19 cellular contexts compared by ENCODE assay signal in the genomic region with DNA sequence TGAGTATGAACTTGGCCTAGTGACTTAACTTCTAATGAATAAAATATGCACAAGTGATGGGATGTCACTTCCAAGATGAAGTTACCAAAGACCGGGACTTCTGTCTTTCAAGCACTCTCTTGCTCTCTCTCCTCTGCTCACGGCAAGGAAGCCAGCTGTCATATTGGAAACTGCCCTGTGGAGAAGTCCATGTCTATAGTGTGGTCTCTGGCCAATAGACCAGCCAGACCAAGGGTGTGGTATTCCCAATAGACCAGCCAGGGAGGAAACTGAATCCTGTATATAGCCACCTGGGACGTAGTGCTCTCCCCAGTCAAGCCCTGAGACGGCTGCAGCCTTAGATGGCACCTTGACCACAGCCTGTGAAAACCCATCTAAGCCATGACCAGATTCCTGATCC.
DNase-seq lines count a peak whose midpoint lies in the region; ATAC-seq and TF ChIP-seq lines count a peak whose summit lies in the region.
"Had no signal": no experiment of that assay in that cellular context is flagged by ENCODE, and none has a peak within 500 bp of the region (broad histone marks: within the 10 kb centered on the region; RNA-seq: fewer than 3 reads in every experiment).

No MANE protein-coding gene starts in this region.

- H3K4me1 ChIP-seq in heart right ventricle (peaks cover 0 to under 1% (median 0%) of the 10 kb centered on the region in 9 donors), IMR-90 (ENCODE audit: control insufficient read depth, insufficient read depth, low read length) (no peaks in the 10 kb centered on the region), SJCRH30 (peaks cover 53% of the 10 kb centered on the region)
- H3K4me1 ChIP-seq: A549, Caco-2 had no signal

- 56 to 62% methylated on average over 4 of the region's 4 CpGs for WGBS in heart right ventricle, 2 donors
- no CpG with 5 or more reads among the region's 4 CpGs for WGBS in IMR-90 (ENCODE audit: extremely low coverage in 2 of 2, insufficient read length in 1 of 2), 2 experiments

- H3K4me2 ChIP-seq in IMR-90 (ENCODE audit: low read depth, low read length): no peak overlapping the region
- H3K4me2 ChIP-seq: A549 had no signal

- dilution Hi-C loops in IMR-90 (cut with HindIII; ENCODE audit: low sequenced_read_pairs, unreplicated experiment): no loop called here

- no peak for TF ChIP-seq RAD21 in IMR-90 (IDR thresholded peaks at IDR 0.05; ENCODE audit: low read length)

- DNase-seq in cardiac septum (ENCODE audit: low spot score) (peak; percentile 43), heart right ventricle (no peak), IMR-90 (no peak), SJCRH30 (peak; percentile 51 to 78), immature natural killer cell (no peak)
- DNase-seq in activated T-helper 2 cell treated with anti-CD3 and anti-CD28 coated beads, Interferon-gamma antibody, Interleukin-2, Interleukin-4, amounts not matched to agents 10 μg/mL and 5 μg/mL and 100 μg/mL, durations not matched to agents 14 hours and 24 hours and 36 hours (ENCODE audit: low spot score): no peak
- DNase-seq: AML-193; Calu3; CD4-positive, alpha-beta T cell; CD8-positive, alpha-beta T cell; DMS79 treated with DMSO at 0.1 percent for 48 hours; GF-D8 had no signal

- no peak overlapping the region for H2AK5ac ChIP-seq in IMR-90 (ENCODE audit: low read depth, low read length)

- H2BK5ac ChIP-seq in IMR-90 (ENCODE audit: low read depth, low read length, poor library complexity, severe bottlenecking): no peak overlapping the region

- H3K27me3 Mint-ChIP-seq in nephron (ENCODE audit: low read depth) (peaks cover 25% of the 10 kb centered on the region), immature natural killer cell (ENCODE audit: low read depth in 3 of 3) (peaks cover 0 to 12% (median 1%) of the 10 kb centered on the region in 3 donors)
- peaks cover 1% of the 10 kb centered on the region for H3K27me3 Mint-ChIP-seq in activated T-helper 2 cell treated with anti-CD3 and anti-CD28 coated beads, Interferon-gamma antibody, Interleukin-2, Interleukin-4, amounts not matched to agents 10 μg/mL and 5 μg/mL and 100 μg/mL, durations not matched to agents 14 hours and 24 hours and 36 hours (ENCODE audit: low read depth)

- no peaks in the 10 kb centered on the region for H4K20me1 ChIP-seq in IMR-90 (ENCODE audit: insufficient read depth, low read length)

- CTCF ChIA-PET in IMR-90 (lab: Yijun Ruan, JAX): no interaction called here

- H3K56ac ChIP-seq in IMR-90 (ENCODE audit: extremely low read depth, insufficient read depth, low read length): no peak overlapping the region

- H3K27ac Mint-ChIP-seq in nephron: peak overlapping the region; percentile 43 to 85 (median 73)
- no peak overlapping the region for H3K27ac Mint-ChIP-seq in immature natural killer cell
- no peak overlapping the region for H3K27ac Mint-ChIP-seq in activated T-helper 2 cell treated with anti-CD3 and anti-CD28 coated beads, Interferon-gamma antibody, Interleukin-2, Interleukin-4, amounts not matched to agents 10 μg/mL and 5 μg/mL and 100 μg/mL, durations not matched to agents 14 hours and 24 hours and 36 hours
- H3K27ac Mint-ChIP-seq: B cell; CD4-positive, alpha-beta T cell; CD8-positive, alpha-beta T cell had no signal

- H2AK9ac ChIP-seq in IMR-90 (replicated peaks; ENCODE audit: low read depth, low read length, poor library complexity): no peak overlapping the region

- H2AFZ ChIP-seq in IMR-90 (replicated peaks; ENCODE audit: low read length, poor library complexity): peak overlapping the region; percentile 54

- H2BK20ac ChIP-seq in IMR-90 (ENCODE audit: low read depth, low read length): no peak overlapping the region

- H3K4me3 Mint-ChIP-seq in nephron: no peak overlapping the region
- H3K4me3 Mint-ChIP-seq in immature natural killer cell: no peak overlapping the region
- no peak overlapping the region for H3K4me3 Mint-ChIP-seq in activated T-helper 2 cell treated with anti-CD3 and anti-CD28 coated beads, Interferon-gamma antibody, Interleukin-2, Interleukin-4, amounts not matched to agents 10 μg/mL and 5 μg/mL and 100 μg/mL, durations not matched to agents 14 hours and 24 hours and 36 hours (ENCODE audit: low read depth)
- H3K4me3 Mint-ChIP-seq: B cell; CD4-positive, alpha-beta T cell; CD8-positive, alpha-beta T cell had no signal

- intact Hi-C loops in cardiac septum (cut with DNase I) (no loop called here), heart right ventricle (cut with DNase I) (no loop called here), IMR-90 (cut with micrococcal nuclease) (no loop called here)
- intact Hi-C loops in activated T-helper 2 cell treated with anti-CD3 and anti-CD28 coated beads, Interferon-gamma antibody, Interleukin-2, Interleukin-4, amounts not matched to agents 10 μg/mL and 5 μg/mL and 100 μg/mL, durations not matched to agents 14 hours and 24 hours and 36 hours (cut with micrococcal nuclease): no loop called here

- no peaks in the 10 kb centered on the region for H3K36me3 ChIP-seq in heart right ventricle
- no peaks in the 10 kb centered on the region for H3K36me3 ChIP-seq in IMR-90 (ENCODE audit: control insufficient read depth, insufficient read depth, low read length)
- no peaks in the 10 kb centered on the region for H3K36me3 ChIP-seq in SJCRH30

- no peaks in the 10 kb centered on the region for H3K79me1 ChIP-seq in IMR-90 (ENCODE audit: low read depth in 1 of 2, low read length in 2 of 2)

- H3K18ac ChIP-seq in IMR-90 (ENCODE audit: low read depth, low read length): no peak overlapping the region

- no peak overlapping the region for H2BK15ac ChIP-seq in IMR-90 (ENCODE audit: low read depth, low read length)

- H3K4me1 Mint-ChIP-seq in nephron (peaks cover 52% of the 10 kb centered on the region), immature natural killer cell (no peaks in the 10 kb centered on the region)
- no peaks in the 10 kb centered on the region for H3K4me1 Mint-ChIP-seq in activated T-helper 2 cell treated with anti-CD3 and anti-CD28 coated beads, Interferon-gamma antibody, Interleukin-2, Interleukin-4, amounts not matched to agents 10 μg/mL and 5 μg/mL and 100 μg/mL, durations not matched to agents 14 hours and 24 hours and 36 hours (ENCODE audit: low read depth)

- TF ChIP-seq CTCF in heart right ventricle (IDR thresholded peaks at IDR 0.05) (no peak), IMR-90 (conservative IDR thresholded peaks at IDR 0.05; ENCODE audit: low read depth, low read length) (no peak), nephron (IDR thresholded peaks at IDR 0.05; ENCODE audit: unreplicated experiment in 3 of 3) (no peak)

- no peaks in the 10 kb centered on the region for H3K36me3 Mint-ChIP-seq in nephron (ENCODE audit: low read depth)
- no peaks in the 10 kb centered on the region for H3K36me3 Mint-ChIP-seq in immature natural killer cell
- no peaks in the 10 kb centered on the region for H3K36me3 Mint-ChIP-seq in activated T-helper 2 cell treated with anti-CD3 and anti-CD28 coated beads, Interferon-gamma antibody, Interleukin-2, Interleukin-4, amounts not matched to agents 10 μg/mL and 5 μg/mL and 100 μg/mL, durations not matched to agents 14 hours and 24 hours and 36 hours (ENCODE audit: low read depth)
- H3K36me3 Mint-ChIP-seq: CD8-positive, alpha-beta T cell had no signal

- no peak overlapping the region for H3K4ac ChIP-seq in IMR-90 (ENCODE audit: low read depth, low read length)

- no peak overlapping the region for H3K4me3 ChIP-seq in heart right ventricle
- no peak overlapping the region for H3K4me3 ChIP-seq in IMR-90 (ENCODE audit: insufficient read depth, low read depth, low read length)
- no peak overlapping the region for H3K4me3 ChIP-seq in SJCRH30
- H3K4me3 ChIP-seq: A549 had no signal

- H4K5ac ChIP-seq in IMR-90 (ENCODE audit: low read depth, low read length): no peak overlapping the region

- no peak overlapping the region for H4K8ac ChIP-seq in IMR-90 (ENCODE audit: low read depth in 2 of 2, low read length in 2 of 2)

- ATAC-seq in heart right ventricle (no peak), IMR-90 (ENCODE audit: low read depth) (no peak), GM18867 (IDR thresholded peaks at IDR 0.05; ENCODE audit: unreplicated experiment) (no peak)
- ATAC-seq: A549; CD8-positive, alpha-beta T cell had no signal

- no peak overlapping the region for H3K14ac ChIP-seq in IMR-90 (replicated peaks; ENCODE audit: low read depth, low read length)

- H3K9ac ChIP-seq in IMR-90 (ENCODE audit: low read depth, low read length): no peak overlapping the region

- no peak overlapping the region for H3K27ac ChIP-seq in heart right ventricle
- no peak overlapping the region for H3K27ac ChIP-seq in IMR-90 (ENCODE audit: insufficient read depth, low read length)
- H3K27ac ChIP-seq in SJCRH30: peak overlapping the region; percentile 99
- H3K27ac ChIP-seq: 22Rv1, A549, C4-2B had no signal

- POLR2A ChIA-PET in IMR-90 (lab: Charles Lee; ENCODE audit: unreplicated experiment): no interaction called here

- H3K9me1 ChIP-seq in IMR-90 (ENCODE audit: insufficient read depth, low read length): no peaks in the 10 kb centered on the region

- in situ Hi-C loops in IMR-90 (cut with MboI; ENCODE audit: low sequenced_read_pairs): no loop called here

- H4K91ac ChIP-seq in IMR-90 (ENCODE audit: insufficient read depth, low read depth, low read length): no peak overlapping the region

- H2BK120ac ChIP-seq in IMR-90 (ENCODE audit: low read depth, low read length): no peak overlapping the region

- H3K9me3 Mint-ChIP-seq in nephron (no peaks in the 10 kb centered on the region), immature natural killer cell (no peaks in the 10 kb centered on the region)
- H3K9me3 Mint-ChIP-seq in activated T-helper 2 cell treated with anti-CD3 and anti-CD28 coated beads, Interferon-gamma antibody, Interleukin-2, Interleukin-4, amounts not matched to agents 10 μg/mL and 5 μg/mL and 100 μg/mL, durations not matched to agents 14 hours and 24 hours and 36 hours: no peaks in the 10 kb centered on the region
- H3K9me3 Mint-ChIP-seq: CD4-positive, alpha-beta T cell; CD8-positive, alpha-beta T cell had no signal

- no TSS peak for BruUV-seq in IMR-90 (replicated peaks; lab: Mats Ljungman, UMichigan)

- H3K9me3 ChIP-seq in heart right ventricle (no peaks in the 10 kb centered on the region), IMR-90 (ENCODE audit: control insufficient read depth, insufficient read depth, low read length) (no peaks in the 10 kb centered on the region), SJCRH30 (replicated peaks) (no peaks in the 10 kb centered on the region)
- H3K9me3 ChIP-seq: A549, Caco-2 had no signal

- TF ChIP-seq POLR2A in IMR-90 (IDR thresholded peaks at IDR 0.05; ENCODE audit: low read depth, low read length): no peak

- no peak overlapping the region for H3K23ac ChIP-seq in IMR-90 (ENCODE audit: low read depth, low read length)

- H3K27me3 ChIP-seq in heart right ventricle (peaks cover 0 to 26% (median 4%) of the 10 kb centered on the region in 7 donors), IMR-90 (ENCODE audit: control insufficient read depth, insufficient read depth, low read length) (peaks cover 8% of the 10 kb centered on the region), SJCRH30 (no peaks in the 10 kb centered on the region)

TF ChIP-seq in IMR-90, 13 proteins besides CTCF, POLR2A, EP300 and RAD21 (continues in another document):
- TF ChIP-seq NFE2L2 (IDR thresholded peaks at IDR 0.05; ENCODE audit: low read depth, low read length) (no peak), RFX5 (IDR thresholded peaks at IDR 0.05; ENCODE audit: low read depth, low read length) (no peak), MXI1 (IDR thresholded peaks at IDR 0.05; ENCODE audit: borderline replicate concordance, low read depth, low read length) (no peak), RCOR1 (IDR thresholded peaks at IDR 0.05; ENCODE audit: insufficient replicate concordance, low read length) (no peak)

Comparison
In these comparisons a context has a peak if more than half of its experiments do, and no peak if none do; other contexts are left out.
1. DNase-seq: peak in cardiac septum (single experiment) and SJCRH30 (2 of 2); none in heart right ventricle (0 of 2), IMR-90 (single experiment), immature natural killer cell (0 of 3) and activated T-helper 2 cell treated with anti-CD3 and anti-CD28 coated beads, Interferon-gamma antibody, Interleukin-2, Interleukin-4, amounts not matched to agents 10 μg/mL and 5 μg/mL and 100 μg/mL, durations not matched to agents 14 hours and 24 hours and 36 hours (single experiment).
2. H3K27ac Mint-ChIP-seq: peak in nephron (3 of 3); none in immature natural killer cell (0 of 6) and activated T-helper 2 cell treated with anti-CD3 and anti-CD28 coated beads, Interferon-gamma antibody, Interleukin-2, Interleukin-4, amounts not matched to agents 10 μg/mL and 5 μg/mL and 100 μg/mL, durations not matched to agents 14 hours and 24 hours and 36 hours (single experiment).